8 cellular contexts compared by ENCODE assay signal in genomic region chr16:4402439-4403132, GRCh38. TPM values are rescaled to one million over a fixed set of nuclear protein-coding genes. Genes with fewer than 3 reads are reported as not detected.
DNase-seq lines count a peak whose midpoint lies in the region; ATAC-seq and TF ChIP-seq lines count a peak whose summit lies in the region.

No MANE protein-coding gene starts in this region.

- intact Hi-C loops in colonic mucosa (cut with DNase I) = loop anchor here (1.0 kb wide), 1 partner anchor 43 kb away; no protein-coding TSS in a partner anchor
- intact Hi-C loops in right lobe of liver (cut with DNase I) = loop anchor here (2.0 to 10.0 kb wide), 3 partner anchors 42 to 118 kb away; no protein-coding TSS in a partner anchor

- TF ChIP-seq CTCF in colonic mucosa (IDR thresholded peaks at IDR 0.05) (peak; percentile 95), right lobe of liver (IDR thresholded peaks at IDR 0.05) (peak; percentile 84 to 91 (median 90))

- no peak overlapping the region for H3K27ac ChIP-seq in colonic mucosa
- no peak overlapping the region for H3K27ac ChIP-seq in right lobe of liver

- peak in 13 of 14 donors; percentile 19 to 82 (median 51) for DNase-seq in C1 segment of cervical spinal cord (lab: John Stamatoyannopoulos, UW)
- peak; percentile 61 for DNase-seq in HCEC 1CT
- DNase-seq in NCI-H510A (lab: John Stamatoyannopoulos, UW) = peak; percentile 26
- DNase-seq in activated CD4-positive, alpha-beta T cell treated with anti-CD3 and anti-CD28 coated beads, Interleukin-2, amount 10 ng/mL, durations not matched to agents 7 days and 5 days = peak; percentile 67
- DNase-seq in colonic mucosa = peak; percentile 82
- DNase-seq in right lobe of liver = peak; percentile 82 to 85 (median 85)
- DNase-seq in stimulated activated CD4-positive, alpha-beta T cell treated with anti-CD3 and anti-CD28 coated beads, TNF-alpha, amount 100 ng/mL, for 4 hours (ENCODE audit: low read depth in 3 of 3) = peak; percentile 29 to 54 (median 44)

- CTCF ChIA-PET in activated CD4-positive, alpha-beta T cell treated with anti-CD3 and anti-CD28 coated beads, Interleukin-2, amount 10 ng/mL, durations not matched to agents 7 days and 5 days (lab: Charles Lee) = interaction anchor here (0.5 to 3.0 kb wide), 20 partner anchors 10 to 1354 kb away, joined by 3 to 24 read pairs (median 4); partner anchors contain the start of gene CORO7

- peak; percentile 92 to 95 (median 93) for ATAC-seq in right lobe of liver
- ATAC-seq in HG02973 (IDR thresholded peaks at IDR 0.05; ENCODE audit: unreplicated experiment) = no peak

- no peak overlapping the region for H3K9ac ChIP-seq in colonic mucosa (ENCODE audit: low read depth in 2 of 2, low read length in 2 of 2)

- no peaks in the 10 kb centered on the region for H3K27me3 Mint-ChIP-seq in activated CD4-positive, alpha-beta T cell treated with anti-CD3 and anti-CD28 coated beads, Interleukin-2, amount 10 ng/mL, durations not matched to agents 7 days and 5 days

- POLR2A ChIA-PET in activated CD4-positive, alpha-beta T cell treated with anti-CD3 and anti-CD28 coated beads, Interleukin-2, amount 10 ng/mL, durations not matched to agents 7 days and 5 days (lab: Charles Lee) = no interaction called here

- H3K36me3 Mint-ChIP-seq in activated CD4-positive, alpha-beta T cell treated with anti-CD3 and anti-CD28 coated beads, Interleukin-2, amount 10 ng/mL, durations not matched to agents 7 days and 5 days (ENCODE audit: low read depth) = peaks cover 47% of the 10 kb centered on the region

- H3K4me3 ChIP-seq in colonic mucosa (no peak overlapping the region), right lobe of liver (peak overlapping the region in 1 of 3 donors; percentile 27)

- H3K4me1 ChIP-seq in colonic mucosa (peaks cover 4% of the 10 kb centered on the region), right lobe of liver (peaks cover 0 to 4% (median 0%) of the 10 kb centered on the region in 4 donors)

- TF ChIP-seq POLR2A in right lobe of liver (IDR thresholded peaks at IDR 0.05) = no peak

- H3K4me1 Mint-ChIP-seq in activated CD4-positive, alpha-beta T cell treated with anti-CD3 and anti-CD28 coated beads, Interleukin-2, amount 10 ng/mL, durations not matched to agents 7 days and 5 days = peaks cover 5% of the 10 kb centered on the region

- H3K27me3 ChIP-seq in colonic mucosa (no peaks in the 10 kb centered on the region), right lobe of liver (no peaks in the 10 kb centered on the region)

- H3K36me3 ChIP-seq in colonic mucosa (no peaks in the 10 kb centered on the region), right lobe of liver (peaks cover 0 to 12% (median 0%) of the 10 kb centered on the region in 4 donors)

- H3K9me3 ChIP-seq in colonic mucosa (no peaks in the 10 kb centered on the region), right lobe of liver (no peaks in the 10 kb centered on the region)

- no peaks in the 10 kb centered on the region for H3K9me3 Mint-ChIP-seq in activated CD4-positive, alpha-beta T cell treated with anti-CD3 and anti-CD28 coated beads, Interleukin-2, amount 10 ng/mL, durations not matched to agents 7 days and 5 days

- 10% methylated on average over 2 of the region's 29 CpGs for WGBS in right lobe of liver (ENCODE audit: insufficient coverage, low coverage, low lambda C conversion rate, missing lambda C conversion rate)

- no peak overlapping the region for H3K27ac Mint-ChIP-seq in activated CD4-positive, alpha-beta T cell treated with anti-CD3 and anti-CD28 coated beads, Interleukin-2, amount 10 ng/mL, durations not matched to agents 7 days and 5 days

- no peak overlapping the region for H3K4me3 Mint-ChIP-seq in activated CD4-positive, alpha-beta T cell treated with anti-CD3 and anti-CD28 coated beads, Interleukin-2, amount 10 ng/mL, durations not matched to agents 7 days and 5 days

RNA-seq across cellular contexts. Expression of gene CORO7, which starts 13.8 kb away (rescaled TPM):
- 100 to 1,000 TPM; 196 to 211 TPM for total RNA-seq in activated CD4-positive, alpha-beta T cell treated with anti-CD3 and anti-CD28 coated beads, Interleukin-2, amount 10 ng/mL, durations not matched to agents 7 days and 5 days
- total RNA-seq in colonic mucosa (10 to 100 TPM; 37.2 to 55.9 TPM), right lobe of liver (10 to 100 TPM in 5 of 6 experiments, 1 to 10 TPM in 1; 7.8 to 22.9 (median 13.3) TPM)

RNA-seq across cellular contexts. Expression of gene DNAJA3, which starts 23.1 kb away (rescaled TPM):
- total RNA-seq in activated CD4-positive, alpha-beta T cell treated with anti-CD3 and anti-CD28 coated beads, Interleukin-2, amount 10 ng/mL, durations not matched to agents 7 days and 5 days = 10 to 100 TPM; 51.6 to 55.0 TPM
- 10 to 100 TPM; 48.3 to 76.1 TPM for total RNA-seq in colonic mucosa
- total RNA-seq in right lobe of liver = 100 to 1,000 TPM in 2 of 6 experiments, 10 to 100 TPM in 4; 36.4 to 110 (median 49.0) TPM

RNA-seq across cellular contexts. Expression of gene VASN, which starts 30.9 kb away (rescaled TPM):
- total RNA-seq in activated CD4-positive, alpha-beta T cell treated with anti-CD3 and anti-CD28 coated beads, Interleukin-2, amount 10 ng/mL, durations not matched to agents 7 days and 5 days = not detected
- total RNA-seq in colonic mucosa (1 to 10 TPM; 2.7 to 4.1 TPM), right lobe of liver (10 to 100 TPM; 13.5 to 22.9 (median 16.8) TPM)

RNA-seq across cellular contexts. Expression of gene PAM16, which starts 51.5 kb away (rescaled TPM):
- total RNA-seq in activated CD4-positive, alpha-beta T cell treated with anti-CD3 and anti-CD28 coated beads, Interleukin-2, amount 10 ng/mL, durations not matched to agents 7 days and 5 days = 10 to 100 TPM; 35.1 to 39.3 TPM
- total RNA-seq in colonic mucosa = 10 to 100 TPM; 28.2 to 43.6 TPM
- 10 to 100 TPM; 27.9 to 45.9 (median 32.8) TPM for total RNA-seq in right lobe of liver

Comparison
In these comparisons a context has a peak if more than half of its experiments do, and no peak if none do; other contexts are left out.
1. DNase-seq: peak in every context shown above with its lines; median percentile 85 in right lobe of liver; 82 in colonic mucosa; 67 in activated CD4-positive, alpha-beta T cell treated with anti-CD3 and anti-CD28 coated beads, Interleukin-2, amount 10 ng/mL, durations not matched to agents 7 days and 5 days; 61 in HCEC 1CT; 51 in C1 segment of cervical spinal cord; 44 in stimulated activated CD4-positive, alpha-beta T cell treated with anti-CD3 and anti-CD28 coated beads, TNF-alpha, amount 100 ng/mL, for 4 hours; 26 in NCI-H510A.